Comparison of ENCODE assay signal across 9 cellular contexts in genomic region chr12:12384601-12385321, GRCh38. TPM values are rescaled to one million over a fixed set of nuclear protein-coding genes. Genes with fewer than 3 reads are reported as not detected.
A peak's percentile ranks its signal among the peaks of the same experiment; 100 is the strongest.
DNase-seq lines count a peak whose midpoint lies in the region; ATAC-seq, FAIRE-seq and TF ChIP-seq lines count a peak whose summit lies in the region.
"Had no signal": no experiment of that assay in that cellular context is flagged by ENCODE, and none has a peak within 500 bp of the region (broad histone marks: within the 10 kb centered on the region; RNA-seq: fewer than 3 reads in every experiment).

No MANE protein-coding gene starts in this region.

- TF ChIP-seq CTCF in liver (IDR thresholded peaks at IDR 0.05; ENCODE audit: low read depth, low read length, missing input control) (no peak), stomach (IDR thresholded peaks at IDR 0.05) (no peak)

- H3K4me1 ChIP-seq in liver (ENCODE audit: control insufficient read depth in 4 of 4, insufficient read depth in 4 of 4, low read length in 3 of 4) (peaks cover 7 to 16% (median 9%) of the 10 kb centered on the region in 4 donors), stomach (peaks cover 0 to 30% (median 16%) of the 10 kb centered on the region in 4 donors)

- no peak for TF ChIP-seq EP300 in stomach (IDR thresholded peaks at IDR 0.05)

- no peak for TF ChIP-seq RAD21 in liver (IDR thresholded peaks at IDR 0.05)

- DNase-seq in activated T-cell treated with anti-CD3 and anti-CD28 coated beads for 24 hours (ENCODE audit: low read depth) (peak; percentile 13), activated T-cell treated with anti-CD3 and anti-CD28 coated beads for 4 hours (no peak), stomach (no peak), NCI-H1436 treated with DMSO at 0.1 percent for 48 hours (lab: John Stamatoyannopoulos, UW) (no peak), RCC 7860 (ENCODE audit: low spot score) (no peak)
- peak; percentile 65 for DNase-seq in activated effector memory CD4-positive, alpha-beta T cell treated with anti-CD3 and anti-CD28 coated beads, Interleukin-2, amount 50 U/mL, for 16 hours
- DNase-seq: NCI-H2227 treated with DMSO at 0.1 percent for 48 hours had no signal

- H3K4me3 ChIP-seq in liver (ENCODE audit: low read depth in 1 of 3, low read length in 3 of 3) (no peak overlapping the region), stomach (no peak overlapping the region)

- intact Hi-C loops in stomach (cut with DNase I; ENCODE audit: low total_unique reads): no loop called here

- H3K36me3 ChIP-seq in liver (ENCODE audit: control insufficient read depth in 4 of 4, insufficient read depth in 3 of 4, low read depth in 1 of 4, low read length in 3 of 4) (no peaks in the 10 kb centered on the region), stomach (peaks cover 0 to 9% (median 0%) of the 10 kb centered on the region in 4 donors)

- H3K9ac ChIP-seq in liver (ENCODE audit: low read depth in 1 of 2, low read length in 2 of 2): no peak overlapping the region

- ATAC-seq in GM18520 (IDR thresholded peaks at IDR 0.05; ENCODE audit: unreplicated experiment): no peak

- peak overlapping the region; percentile 46 to 61 for H3K27ac ChIP-seq in liver (ENCODE audit: low read depth in 1 of 2, low read length in 2 of 2)
- peak overlapping the region; percentile 32 to 71 (median 61) for H3K27ac ChIP-seq in stomach

- H3K27me3 ChIP-seq in liver (ENCODE audit: control insufficient read depth in 4 of 4, insufficient read depth in 4 of 4, low read length in 3 of 4): no peaks in the 10 kb centered on the region
- no peaks in the 10 kb centered on the region for H3K27me3 ChIP-seq in stomach

- 43% methylated on average over 6 of the region's 6 CpGs for WGBS in liver
- WGBS in stomach, 5 donors: 19 to 38% (median 26%) methylated on average over 6 of the region's 6 CpGs

- no peak for TF ChIP-seq POLR2A in stomach (IDR thresholded peaks at IDR 0.05)

- no peak for FAIRE-seq in RCC 7860 (lab: Jason Lieb, UNC)

- H3K9me3 ChIP-seq in liver (ENCODE audit: control insufficient read depth in 4 of 4, low read length in 3 of 4) (no peaks in the 10 kb centered on the region), stomach (no peaks in the 10 kb centered on the region)

TF ChIP-seq in liver, 16 proteins besides CTCF, POLR2A, EP300 and RAD21:
- TF ChIP-seq JUND (IDR thresholded peaks at IDR 0.05): no peak
- no peak for TF ChIP-seq REST (IDR thresholded peaks at IDR 0.05)
- peak; percentile 59 to 78 for TF ChIP-seq RXRA (IDR thresholded peaks at IDR 0.05)
- peak; percentile 43 to 71 for TF ChIP-seq HNF4A (conservative IDR thresholded peaks at IDR 0.05)
- no peak for TF ChIP-seq EGR1 (IDR thresholded peaks at IDR 0.05; ENCODE audit: low read depth in 2 of 2)
- TF ChIP-seq, protein P1, sequence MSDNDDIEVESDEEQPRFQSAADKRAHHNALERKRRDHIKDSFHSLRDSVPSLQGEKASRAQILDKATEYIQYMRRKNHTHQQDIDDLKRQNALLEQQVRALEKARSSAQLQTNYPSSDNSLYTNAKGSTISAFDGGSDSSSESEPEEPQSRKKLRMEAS (IDR thresholded peaks at IDR 0.05): peak; percentile 27
- peak; percentile 38 for TF ChIP-seq ZBTB33 (IDR thresholded peaks at IDR 0.05)
- TF ChIP-seq YY1 (IDR thresholded peaks at IDR 0.05): peak; percentile 77
- TF ChIP-seq GABPA (IDR thresholded peaks at IDR 0.05 in 1 of 2, conservative IDR thresholded peaks at IDR 0.05 in 1 of 2): no peak
- TF ChIP-seq TAF1 (conservative IDR thresholded peaks at IDR 0.05): no peak
- no peak for TF ChIP-seq FOXA2 (IDR thresholded peaks at IDR 0.05)
- TF ChIP-seq SP1 (IDR thresholded peaks at IDR 0.05): peak; percentile 21
- TF ChIP-seq, protein P2, sequence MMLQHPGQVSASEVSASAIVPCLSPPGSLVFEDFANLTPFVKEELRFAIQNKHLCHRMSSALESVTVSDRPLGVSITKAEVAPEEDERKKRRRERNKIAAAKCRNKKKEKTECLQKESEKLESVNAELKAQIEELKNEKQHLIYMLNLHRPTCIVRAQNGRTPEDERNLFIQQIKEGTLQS (IDR thresholded peaks at IDR 0.05): no peak
- no peak for TF ChIP-seq NR2F2 (IDR thresholded peaks at IDR 0.05)
- TF ChIP-seq HNF4G (IDR thresholded peaks at IDR 0.05): no peak
- TF ChIP-seq FOXA1 (IDR thresholded peaks at IDR 0.05): no peak

RNA-seq across cellular contexts. Expression of gene BORCS5, which starts 27.9 kb away (rescaled TPM):
- total RNA-seq in liver (10 to 100 TPM in 1 of 2 donors, 1 to 10 TPM in 1; 8.9 to 11.4 TPM), stomach (10 to 100 TPM in 3 of 5 donors, 1 to 10 TPM in 2; 1.3 to 49.0 (median 25.0) TPM)
- polyA plus RNA-seq in liver (1 to 10 TPM; 4.5 to 7.3 TPM), stomach (1 to 10 TPM; 5.5 to 8.7 (median 6.3) TPM)

RNA-seq across cellular contexts. Expression of gene MANSC1, which starts 34.7 kb away (rescaled TPM):
- total RNA-seq in liver (1 to 10 TPM; 2.1 to 2.3 TPM), stomach (10 to 100 TPM in 2 of 5 donors, 1 to 10 TPM in 2, under 1 TPM in 1; 0.29 to 35.7 (median 8.8) TPM)
- polyA plus RNA-seq in liver (1 to 10 TPM; 7.2 to 7.8 TPM), stomach (10 to 100 TPM in 2 of 3 donors, 1 to 10 TPM in 1; 7.8 to 16.5 (median 10.2) TPM)

Comparison
In these comparisons a context has a peak if more than half of its experiments do, and no peak if none do; other contexts are left out.
1. DNase-seq: peak in activated T-cell treated with anti-CD3 and anti-CD28 coated beads for 24 hours (single experiment) and activated effector memory CD4-positive, alpha-beta T cell treated with anti-CD3 and anti-CD28 coated beads, Interleukin-2, amount 50 U/mL, for 16 hours (single experiment); none in activated T-cell treated with anti-CD3 and anti-CD28 coated beads for 4 hours (single experiment), stomach (single experiment), NCI-H1436 treated with DMSO at 0.1 percent for 48 hours (single experiment) and RCC 7860 (single experiment).